26 cellular contexts compared by ENCODE assay signal in the genomic region with DNA sequence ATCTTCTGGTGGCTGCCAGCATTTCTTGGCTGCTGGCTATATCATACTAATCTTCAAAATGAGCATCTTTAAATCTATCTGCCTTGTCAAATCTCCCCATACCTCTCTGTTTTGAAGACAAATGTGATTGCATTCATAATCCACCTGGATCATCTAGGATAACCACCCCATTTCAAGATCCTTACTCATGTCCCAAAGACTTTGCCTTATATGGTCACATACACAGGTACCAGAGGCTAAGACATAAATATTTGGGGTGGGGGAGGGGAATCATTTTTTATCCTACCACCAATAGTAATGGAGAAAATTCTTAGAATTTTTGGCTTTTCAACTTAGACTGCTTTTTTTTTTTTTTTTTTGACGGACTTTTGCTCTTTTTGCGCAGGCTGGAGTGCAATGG.
"Had no signal": no experiment of that assay in that cellular context is flagged by ENCODE, and none has a peak within 500 bp of the region (broad histone marks: within the 10 kb centered on the region; RNA-seq: fewer than 3 reads in every experiment).

No MANE protein-coding gene starts in this region.

- H3K36me3 Mint-ChIP-seq: memory B cell; naive B cell; natural killer cell treated with Interleukin-12 subunit alpha and Interleukin-12 subunit beta and Interleukin-15 and Interleukin-18, amount 100 ng/mL, for 72 hours; stimulated activated effector memory CD8-positive, alpha-beta T cell treated with anti-CD3 and anti-CD28 coated beads, Interleukin-12 subunit alpha, Interleukin-12 subunit beta, amount 100 ng/mL, for 72 hours had no signal

- H3K36me3 ChIP-seq: esophagus muscularis mucosa, gastroesophageal sphincter, heart left ventricle, prostate gland, right atrium auricular region, sigmoid colon, thoracic aorta, tibial nerve, upper lobe of right lung, uterus had no signal

- DNase-seq: effector CD8-positive, alpha-beta T cell; foreskin keratinocyte; heart left ventricle; kidney; naive B cell; sigmoid colon; stimulated activated CD4-positive, alpha-beta T cell treated with anti-CD3 and anti-CD28 coated beads, Interleukin-2, amount 100 ng/mL, for 24 hours; stimulated activated CD4-positive, alpha-beta T cell treated with anti-CD3 and anti-CD28 coated beads, Interleukin-4, amount 100 ng/mL, for 24 hours; stimulated activated naive CD4-positive, alpha-beta T cell treated with Interleukin-2 at 50 U/mL for 16 hours; upper lobe of right lung; uterus had no signal

- H3K9me3 Mint-ChIP-seq: stimulated activated effector memory CD8-positive, alpha-beta T cell treated with anti-CD3 and anti-CD28 coated beads, Interleukin-12 subunit alpha, Interleukin-12 subunit beta, amount 100 ng/mL, for 72 hours had no signal

- H3K27ac ChIP-seq: esophagus muscularis mucosa, foreskin keratinocyte, gastroesophageal sphincter, heart left ventricle, hepatocyte, prostate gland, right atrium auricular region, sigmoid colon, thoracic aorta, tibial nerve, upper lobe of right lung, uterus had no signal

- H3K9me3 ChIP-seq: esophagus muscularis mucosa, gastroesophageal sphincter, heart left ventricle, prostate gland, right atrium auricular region, sigmoid colon, thoracic aorta, tibial nerve, upper lobe of right lung, uterus had no signal

- H3K27ac Mint-ChIP-seq: memory B cell; naive B cell; natural killer cell treated with Interleukin-12 subunit alpha and Interleukin-12 subunit beta and Interleukin-15 and Interleukin-18, amount 100 ng/mL, for 72 hours; stimulated activated effector memory CD8-positive, alpha-beta T cell treated with anti-CD3 and anti-CD28 coated beads, Interleukin-12 subunit alpha, Interleukin-12 subunit beta, amount 100 ng/mL, for 72 hours had no signal

- H3K4me1 Mint-ChIP-seq: memory B cell; naive B cell; neural crest cell; stimulated activated effector memory CD8-positive, alpha-beta T cell treated with anti-CD3 and anti-CD28 coated beads, Interleukin-12 subunit alpha, Interleukin-12 subunit beta, amount 100 ng/mL, for 72 hours had no signal

- H3K27me3 ChIP-seq: esophagus muscularis mucosa, foreskin keratinocyte, gastroesophageal sphincter, heart left ventricle, hepatocyte, right atrium auricular region, sigmoid colon, tibial nerve, upper lobe of right lung, uterus had no signal

- ATAC-seq: foreskin keratinocyte; gastroesophageal sphincter; heart left ventricle; left lobe of liver; natural killer cell treated with Interleukin-12 subunit alpha and Interleukin-12 subunit beta and Interleukin-15 and Interleukin-18, amount 100 ng/mL, for 72 hours; stimulated activated effector memory CD8-positive, alpha-beta T cell treated with anti-CD3 and anti-CD28 coated beads, Interleukin-12 subunit alpha, Interleukin-12 subunit beta, amount 100 ng/mL, for 72 hours; upper lobe of right lung had no signal

- H3K4me3 Mint-ChIP-seq: memory B cell; natural killer cell treated with Interleukin-12 subunit alpha and Interleukin-12 subunit beta and Interleukin-15 and Interleukin-18, amount 100 ng/mL, for 72 hours; neural crest cell; stimulated activated effector memory CD8-positive, alpha-beta T cell treated with anti-CD3 and anti-CD28 coated beads, Interleukin-12 subunit alpha, Interleukin-12 subunit beta, amount 100 ng/mL, for 72 hours had no signal

- H3K27me3 Mint-ChIP-seq: memory B cell; naive B cell; natural killer cell treated with Interleukin-12 subunit alpha and Interleukin-12 subunit beta and Interleukin-15 and Interleukin-18, amount 100 ng/mL, for 72 hours had no signal

- H3K4me3 ChIP-seq: esophagus muscularis mucosa, gastroesophageal sphincter, heart left ventricle, hepatocyte, lung, prostate gland, right atrium auricular region, sigmoid colon, thoracic aorta, tibial nerve, upper lobe of right lung, uterus had no signal

- FAIRE-seq: colon, endothelial cell of umbilical vein, kidney had no signal
